Comparison of ENCODE assay signal across 1 cellular context in the genomic region with DNA sequence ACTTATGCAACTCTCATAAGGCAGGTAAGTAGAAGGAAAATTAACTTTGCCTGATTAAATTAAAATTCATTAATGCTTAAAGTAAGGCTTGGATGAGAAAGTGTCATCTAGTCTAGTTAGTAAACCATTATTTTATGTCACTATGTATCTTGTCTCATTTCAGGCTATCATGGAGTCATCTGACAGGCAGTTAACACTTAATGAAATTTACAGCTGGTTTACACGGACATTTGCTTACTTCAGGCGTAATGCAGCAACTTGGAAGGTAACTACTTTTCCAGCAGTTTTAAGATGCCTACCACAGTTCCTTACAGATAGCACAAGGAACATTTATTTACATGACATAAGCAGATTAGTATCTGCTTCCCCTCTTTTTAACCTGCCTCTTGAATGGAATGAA.
TF ChIP-seq lines count a peak whose summit lies in the region.

No MANE protein-coding gene starts in this region.

TF ChIP-seq in HEK293, 187 proteins besides CTCF, POLR2A, EP300 and RAD21 (continued from another document):
- TF ChIP-seq, protein P1, sequence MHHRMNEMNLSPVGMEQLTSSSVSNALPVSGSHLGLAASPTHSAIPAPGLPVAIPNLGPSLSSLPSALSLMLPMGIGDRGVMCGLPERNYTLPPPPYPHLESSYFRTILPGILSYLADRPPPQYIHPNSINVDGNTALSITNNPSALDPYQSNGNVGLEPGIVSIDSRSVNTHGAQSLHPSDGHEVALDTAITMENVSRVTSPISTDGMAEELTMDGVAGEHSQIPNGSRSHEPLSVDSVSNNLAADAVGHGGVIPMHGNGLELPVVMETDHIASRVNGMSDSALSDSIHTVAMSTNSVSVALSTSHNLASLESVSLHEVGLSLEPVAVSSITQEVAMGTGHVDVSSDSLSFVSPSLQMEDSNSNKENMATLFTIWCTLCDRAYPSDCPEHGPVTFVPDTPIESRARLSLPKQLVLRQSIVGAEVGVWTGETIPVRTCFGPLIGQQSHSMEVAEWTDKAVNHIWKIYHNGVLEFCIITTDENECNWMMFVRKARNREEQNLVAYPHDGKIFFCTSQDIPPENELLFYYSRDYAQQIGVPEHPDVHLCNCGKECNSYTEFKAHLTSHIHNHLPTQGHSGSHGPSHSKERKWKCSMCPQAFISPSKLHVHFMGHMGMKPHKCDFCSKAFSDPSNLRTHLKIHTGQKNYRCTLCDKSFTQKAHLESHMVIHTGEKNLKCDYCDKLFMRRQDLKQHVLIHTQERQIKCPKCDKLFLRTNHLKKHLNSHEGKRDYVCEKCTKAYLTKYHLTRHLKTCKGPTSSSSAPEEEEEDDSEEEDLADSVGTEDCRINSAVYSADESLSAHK (tag by site-specific recombination; IDR thresholded peaks at IDR 0.05) = peak; percentile 41; the same call in 1 of the 2 replicates
- 0 out of 2 replicates have a peak, but pooled peaks have one; percentile 39 for TF ChIP-seq ZNF335 (tag by site-specific recombination; conservative IDR thresholded peaks at IDR 0.05)
